In genomic region chr6:124967444-124967843, GRCh38 we compare ENCODE assay signal across 22 cellular contexts. TPM values are rescaled to one million over a fixed set of nuclear protein-coding genes. Genes with fewer than 3 reads are reported as not detected.
DNase-seq lines count a peak whose midpoint lies in the region; ATAC-seq, FAIRE-seq and TF ChIP-seq lines count a peak whose summit lies in the region.
"Had no signal": no experiment of that assay in that cellular context is flagged by ENCODE, and none has a peak within 500 bp of the region (broad histone marks: within the 10 kb centered on the region; RNA-seq: fewer than 3 reads in every experiment).

No MANE protein-coding gene starts in this region.

- no peak for FAIRE-seq in HTR-8/SVneo (lab: Jason Lieb, UNC)
- FAIRE-seq: A204.1, GM12892, GM19239 had no signal

- H3K4me1 ChIP-seq in psoas muscle: peaks cover 56% of the 10 kb centered on the region
- no peaks in the 10 kb centered on the region for H3K4me1 ChIP-seq in BE2C
- H3K4me1 ChIP-seq: BLaER1 had no signal

- H3K36me3 ChIP-seq in psoas muscle (ENCODE audit: insufficient read depth in 1 of 2, low read depth in 1 of 2) (peaks cover 0 to 13% of the 10 kb centered on the region in 2 donors), BE2C (no peaks in the 10 kb centered on the region)
- H3K36me3 ChIP-seq: BLaER1 had no signal

- H3K9me3 ChIP-seq in psoas muscle (no peaks in the 10 kb centered on the region), BE2C (no peaks in the 10 kb centered on the region)
- H3K9me3 ChIP-seq: tibial artery had no signal

- TF ChIP-seq CTCF in psoas muscle (IDR thresholded peaks at IDR 0.05) (no peak), BE2C (IDR thresholded peaks at IDR 0.05; ENCODE audit: low read depth, low read length) (no peak)

- ATAC-seq in psoas muscle: peak in 3 of 4 donors; percentile 18 to 29 (median 27)
- ATAC-seq in HG03196 (IDR thresholded peaks at IDR 0.05; ENCODE audit: unreplicated experiment): no peak
- ATAC-seq in HG03469 (IDR thresholded peaks at IDR 0.05; ENCODE audit: unreplicated experiment): no peak
- ATAC-seq in HG02970 (IDR thresholded peaks at IDR 0.05; ENCODE audit: low FRiP score, unreplicated experiment): no peak
- ATAC-seq: Panc1; stimulated activated naive CD8-positive, alpha-beta T cell treated with anti-CD3 and anti-CD28 coated beads, Interleukin-15, Interleukin-2, amounts not matched to agents 100 U/mL and 50 U/mL, for 24 hours had no signal

- H3K27me3 ChIP-seq in psoas muscle (ENCODE audit: insufficient read depth in 3 of 3, low read length in 2 of 3): no peaks in the 10 kb centered on the region
- H3K27me3 ChIP-seq in BE2C: no peaks in the 10 kb centered on the region; the same call in 1 of the 2 replicates
- H3K27me3 ChIP-seq: BLaER1, tibial artery had no signal

- WGBS in psoas muscle, 3 donors: 59 to 100% (median 66%) methylated on average over 1 of the region's 1 CpG

- H3K27ac ChIP-seq in psoas muscle: peak overlapping the region; percentile 96
- H3K27ac ChIP-seq: BLaER1, KMS-11, tibial artery had no signal

- DNase-seq in AG08396 (ENCODE audit: low spot score) (peak; percentile 21), HTR-8/SVneo (ENCODE audit: insufficient read length, low spot score) (peak; percentile 21), dermis blood vessel endothelial cell (peak; percentile 11), psoas muscle (no peak), BE2C (no peak)
- DNase-seq: activated T-cell treated with anti-CD3 and anti-CD28 coated beads, Interleukin-2, amount 50 U/mL, for 1 hour; COR-L47; DMS79 treated with DMSO at 0.1 percent for 48 hours; immature natural killer cell; NCI-H187; stimulated activated CD4-positive, alpha-beta T cell treated with anti-CD3 and anti-CD28 coated beads, Interleukin-4, amount 100 ng/mL, for 24 hours; stimulated activated naive CD8-positive, alpha-beta T cell treated with anti-CD3 and anti-CD28 coated beads, Interleukin-15, Interleukin-2, amounts not matched to agents 100 U/mL and 50 U/mL, for 24 hours; tibial artery had no signal

- no peak overlapping the region for H3K4me3 ChIP-seq in psoas muscle
- H3K4me3 ChIP-seq in BE2C (ENCODE audit: low read depth, low read length): no peak overlapping the region
- H3K4me3 ChIP-seq: BLaER1, tibial artery had no signal

- intact Hi-C loops in psoas muscle (cut with DNase I): loop anchor here in 1 of 2 donors (10.0 kb wide), 1 partner anchor 147 kb away; no protein-coding TSS in a partner anchor

RNA-seq across cellular contexts. Expression of gene RNF217, which starts 5.2 kb away (rescaled TPM):
- total RNA-seq in dermis blood vessel endothelial cell (17.5 and 41.7 TPM in 2 replicates), psoas muscle (10 to 100 TPM; 11.5 to 22.5 (median 15.5) TPM)
- 1 to 10 TPM; 2.3 to 7.6 (median 2.9) TPM for polyA plus RNA-seq in psoas muscle
- 8.6 TPM for polyA plus RNA-seq in BE2C (2012; ENCODE audit: insufficient read depth, insufficient read length, low read depth)

Comparison
In these comparisons a context has a peak if more than half of its experiments do, and no peak if none do; other contexts are left out.
1. DNase-seq: peak in AG08396 (single experiment), HTR-8/SVneo (single experiment) and dermis blood vessel endothelial cell (single experiment); none in psoas muscle (0 of 2) and BE2C (single experiment).
2. ATAC-seq: peak in psoas muscle (3 of 4); none in HG03196 (single experiment), HG03469 (single experiment) and HG02970 (single experiment).